Comparison of ENCODE assay signal across 2 cellular contexts in genomic region chr11:60899021-60899936, GRCh38.
TF ChIP-seq lines count a peak whose summit lies in the region.

No MANE protein-coding gene starts in this region.

TF ChIP-seq in GM23338, 12 proteins besides CTCF, POLR2A, EP300 and RAD21:
- TF ChIP-seq, protein P1, sequence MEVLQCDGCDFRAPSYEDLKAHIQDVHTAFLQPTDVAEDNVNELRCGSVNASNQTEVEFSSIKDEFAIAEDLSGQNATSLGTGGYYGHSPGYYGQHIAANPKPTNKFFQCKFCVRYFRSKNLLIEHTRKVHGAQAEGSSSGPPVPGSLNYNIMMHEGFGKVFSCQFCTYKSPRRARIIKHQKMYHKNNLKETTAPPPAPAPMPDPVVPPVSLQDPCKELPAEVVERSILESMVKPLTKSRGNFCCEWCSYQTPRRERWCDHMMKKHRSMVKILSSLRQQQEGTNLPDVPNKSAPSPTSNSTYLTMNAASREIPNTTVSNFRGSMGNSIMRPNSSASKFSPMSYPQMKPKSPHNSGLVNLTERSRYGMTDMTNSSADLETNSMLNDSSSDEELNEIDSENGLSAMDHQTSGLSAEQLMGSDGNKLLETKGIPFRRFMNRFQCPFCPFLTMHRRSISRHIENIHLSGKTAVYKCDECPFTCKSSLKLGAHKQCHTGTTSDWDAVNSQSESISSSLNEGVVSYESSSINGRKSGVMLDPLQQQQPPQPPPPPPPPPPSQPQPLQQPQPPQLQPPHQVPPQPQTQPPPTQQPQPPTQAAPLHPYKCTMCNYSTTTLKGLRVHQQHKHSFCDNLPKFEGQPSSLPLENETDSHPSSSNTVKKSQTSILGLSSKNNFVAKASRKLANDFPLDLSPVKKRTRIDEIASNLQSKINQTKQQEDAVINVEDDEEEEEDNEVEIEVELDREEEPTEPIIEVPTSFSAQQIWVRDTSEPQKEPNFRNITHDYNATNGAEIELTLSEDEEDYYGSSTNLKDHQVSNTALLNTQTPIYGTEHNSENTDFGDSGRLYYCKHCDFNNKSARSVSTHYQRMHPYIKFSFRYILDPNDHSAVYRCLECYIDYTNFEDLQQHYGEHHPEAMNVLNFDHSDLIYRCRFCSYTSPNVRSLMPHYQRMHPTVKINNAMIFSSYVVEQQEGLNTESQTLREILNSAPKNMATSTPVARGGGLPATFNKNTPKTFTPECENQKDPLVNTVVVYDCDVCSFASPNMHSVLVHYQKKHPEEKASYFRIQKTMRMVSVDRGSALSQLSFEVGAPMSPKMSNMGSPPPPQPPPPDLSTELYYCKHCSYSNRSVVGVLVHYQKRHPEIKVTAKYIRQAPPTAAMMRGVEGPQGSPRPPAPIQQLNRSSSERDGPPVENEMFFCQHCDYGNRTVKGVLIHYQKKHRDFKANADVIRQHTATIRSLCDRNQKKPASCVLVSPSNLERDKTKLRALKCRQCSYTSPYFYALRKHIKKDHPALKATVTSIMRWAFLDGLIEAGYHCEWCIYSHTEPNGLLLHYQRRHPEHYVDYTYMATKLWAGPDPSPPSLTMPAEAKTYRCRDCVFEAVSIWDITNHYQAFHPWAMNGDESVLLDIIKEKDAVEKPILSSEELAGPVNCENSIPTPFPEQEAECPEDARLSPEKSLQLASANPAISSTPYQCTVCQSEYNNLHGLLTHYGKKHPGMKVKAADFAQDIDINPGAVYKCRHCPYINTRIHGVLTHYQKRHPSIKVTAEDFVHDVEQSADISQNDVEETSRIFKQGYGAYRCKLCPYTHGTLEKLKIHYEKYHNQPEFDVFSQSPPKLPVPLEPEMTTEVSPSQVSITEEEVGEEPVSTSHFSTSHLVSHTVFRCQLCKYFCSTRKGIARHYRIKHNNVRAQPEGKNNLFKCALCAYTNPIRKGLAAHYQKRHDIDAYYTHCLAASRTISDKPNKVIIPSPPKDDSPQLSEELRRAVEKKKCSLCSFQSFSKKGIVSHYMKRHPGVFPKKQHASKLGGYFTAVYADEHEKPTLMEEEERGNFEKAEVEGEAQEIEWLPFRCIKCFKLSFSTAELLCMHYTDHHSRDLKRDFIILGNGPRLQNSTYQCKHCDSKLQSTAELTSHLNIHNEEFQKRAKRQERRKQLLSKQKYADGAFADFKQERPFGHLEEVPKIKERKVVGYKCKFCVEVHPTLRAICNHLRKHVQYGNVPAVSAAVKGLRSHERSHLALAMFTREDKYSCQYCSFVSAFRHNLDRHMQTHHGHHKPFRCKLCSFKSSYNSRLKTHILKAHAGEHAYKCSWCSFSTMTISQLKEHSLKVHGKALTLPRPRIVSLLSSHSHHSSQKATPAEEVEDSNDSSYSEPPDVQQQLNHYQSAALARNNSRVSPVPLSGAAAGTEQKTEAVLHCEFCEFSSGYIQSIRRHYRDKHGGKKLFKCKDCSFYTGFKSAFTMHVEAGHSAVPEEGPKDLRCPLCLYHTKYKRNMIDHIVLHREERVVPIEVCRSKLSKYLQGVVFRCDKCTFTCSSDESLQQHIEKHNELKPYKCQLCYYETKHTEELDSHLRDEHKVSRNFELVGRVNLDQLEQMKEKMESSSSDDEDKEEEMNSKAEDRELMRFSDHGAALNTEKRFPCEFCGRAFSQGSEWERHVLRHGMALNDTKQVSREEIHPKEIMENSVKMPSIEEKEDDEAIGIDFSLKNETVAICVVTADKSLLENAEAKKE (CRISPR knock-in tag; IDR thresholded peaks at IDR 0.05), result no peak
- TF ChIP-seq STAT1 (IDR thresholded peaks at IDR 0.05; ENCODE audit: unreplicated experiment) (no peak), CREB1 (CRISPR knock-in tag; IDR thresholded peaks at IDR 0.05; ENCODE audit: low read depth) (no peak), EZH2 (IDR thresholded peaks at IDR 0.05; ENCODE audit: low read depth, unreplicated experiment) (no peak), POLR2AphosphoS5 (IDR thresholded peaks at IDR 0.05; ENCODE audit: low read depth) (no peak), NANOG (IDR thresholded peaks at IDR 0.05; ENCODE audit: borderline replicate concordance) (no peak), ETS1 (IDR thresholded peaks at IDR 0.05) (no peak), ZNF114 (CRISPR knock-in tag; IDR thresholded peaks at IDR 0.05) (no peak), ZNF331 (CRISPR knock-in tag; IDR thresholded peaks at IDR 0.05; ENCODE audit: low read depth) (no peak)
- TF ChIP-seq, protein P2, sequence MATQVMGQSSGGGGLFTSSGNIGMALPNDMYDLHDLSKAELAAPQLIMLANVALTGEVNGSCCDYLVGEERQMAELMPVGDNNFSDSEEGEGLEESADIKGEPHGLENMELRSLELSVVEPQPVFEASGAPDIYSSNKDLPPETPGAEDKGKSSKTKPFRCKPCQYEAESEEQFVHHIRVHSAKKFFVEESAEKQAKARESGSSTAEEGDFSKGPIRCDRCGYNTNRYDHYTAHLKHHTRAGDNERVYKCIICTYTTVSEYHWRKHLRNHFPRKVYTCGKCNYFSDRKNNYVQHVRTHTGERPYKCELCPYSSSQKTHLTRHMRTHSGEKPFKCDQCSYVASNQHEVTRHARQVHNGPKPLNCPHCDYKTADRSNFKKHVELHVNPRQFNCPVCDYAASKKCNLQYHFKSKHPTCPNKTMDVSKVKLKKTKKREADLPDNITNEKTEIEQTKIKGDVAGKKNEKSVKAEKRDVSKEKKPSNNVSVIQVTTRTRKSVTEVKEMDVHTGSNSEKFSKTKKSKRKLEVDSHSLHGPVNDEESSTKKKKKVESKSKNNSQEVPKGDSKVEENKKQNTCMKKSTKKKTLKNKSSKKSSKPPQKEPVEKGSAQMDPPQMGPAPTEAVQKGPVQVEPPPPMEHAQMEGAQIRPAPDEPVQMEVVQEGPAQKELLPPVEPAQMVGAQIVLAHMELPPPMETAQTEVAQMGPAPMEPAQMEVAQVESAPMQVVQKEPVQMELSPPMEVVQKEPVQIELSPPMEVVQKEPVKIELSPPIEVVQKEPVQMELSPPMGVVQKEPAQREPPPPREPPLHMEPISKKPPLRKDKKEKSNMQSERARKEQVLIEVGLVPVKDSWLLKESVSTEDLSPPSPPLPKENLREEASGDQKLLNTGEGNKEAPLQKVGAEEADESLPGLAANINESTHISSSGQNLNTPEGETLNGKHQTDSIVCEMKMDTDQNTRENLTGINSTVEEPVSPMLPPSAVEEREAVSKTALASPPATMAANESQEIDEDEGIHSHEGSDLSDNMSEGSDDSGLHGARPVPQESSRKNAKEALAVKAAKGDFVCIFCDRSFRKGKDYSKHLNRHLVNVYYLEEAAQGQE (IDR thresholded peaks at IDR 0.05; ENCODE audit: unreplicated experiment), result no peak

TF ChIP-seq in K562, 482 proteins besides CTCF, POLR2A, EP300 and RAD21 (continues in another document):
- TF ChIP-seq NR2F6 (CRISPR knock-in tag; IDR thresholded peaks at IDR 0.05) (no peak), MAFF (IDR thresholded peaks at IDR 0.05; ENCODE audit: low read length) (peak; percentile 69), CEBPG (CRISPR knock-in tag; IDR thresholded peaks at IDR 0.05) (no peak), CEBPG (tag; conservative IDR thresholded peaks at IDR 0.05 in 1 of 2, IDR thresholded peaks at IDR 0.05 in 1 of 2) (no peak), RBFOX2 (IDR thresholded peaks at IDR 0.05; ENCODE audit: low read depth, low read length) (peak; percentile 39; the same call in 1 of the 2 replicates), DMBX1 (CRISPR knock-in tag; IDR thresholded peaks at IDR 0.05; ENCODE audit: borderline replicate concordance) (no peak), CHCHD3 (CRISPR knock-in tag; IDR thresholded peaks at IDR 0.05) (no peak), PURB (CRISPR knock-in tag; IDR thresholded peaks at IDR 0.05; ENCODE audit: low read depth) (no peak), TFAP4 (CRISPR knock-in tag; IDR thresholded peaks at IDR 0.05; ENCODE audit: borderline replicate concordance) (no peak), MAFK (IDR thresholded peaks at IDR 0.05; ENCODE audit: low read length) (peak; percentile 69), JUND (IDR thresholded peaks at IDR 0.05; ENCODE audit: borderline replicate concordance, low read depth, low read length) (peak; percentile 15; the same call in 1 of the 2 replicates), JUND (tag; IDR thresholded peaks at IDR 0.05; ENCODE audit: borderline replicate concordance, low read depth, low read length) (no peak), PRDM10 (IDR thresholded peaks at IDR 0.05; ENCODE audit: partially characterized antibody) (peak; percentile 33), GATAD2B (IDR thresholded peaks at IDR 0.05; ENCODE audit: borderline replicate concordance) (0 out of 2 replicates have a peak, but pooled peaks have one; percentile 15), RBM39 (optimal IDR thresholded peaks at IDR 0.05; ENCODE audit: low read depth, low read length) (peak; percentile 77), ZNF57 (CRISPR knock-in tag; IDR thresholded peaks at IDR 0.05) (no peak), ZNF77 (CRISPR knock-in tag; IDR thresholded peaks at IDR 0.05) (no peak), KDM5B (IDR thresholded peaks at IDR 0.05; ENCODE audit: insufficient replicate concordance, low read depth, low read length) (no peak), XRCC5 (IDR thresholded peaks at IDR 0.05; ENCODE audit: low read depth, low read length) (0 out of 2 replicates have a peak, but pooled peaks have one; percentile 66), BHLHE40 (IDR thresholded peaks at IDR 0.05; ENCODE audit: low read length) (no peak), SMC3 (conservative IDR thresholded peaks at IDR 0.05; ENCODE audit: insufficient read depth, low read depth, low read length) (peak; percentile 69), SMARCE1 (IDR thresholded peaks at IDR 0.05) (no peak), KAT7 (CRISPR knock-in tag; IDR thresholded peaks at IDR 0.05; ENCODE audit: borderline replicate concordance) (no peak), SRSF1 (IDR thresholded peaks at IDR 0.05; ENCODE audit: low read depth, low read length) (no peak), FIP1L1 (IDR thresholded peaks at IDR 0.05; ENCODE audit: low read depth, low read length, poor library complexity, severe bottlenecking) (no peak), ILF3 (IDR thresholded peaks at IDR 0.05; ENCODE audit: borderline replicate concordance) (no peak), ZNF316 (IDR thresholded peaks at IDR 0.05) (peak; percentile 78), SLC30A9 (CRISPR knock-in tag; IDR thresholded peaks at IDR 0.05) (no peak), E2F3 (CRISPR knock-in tag; IDR thresholded peaks at IDR 0.05) (no peak), ARID1B (IDR thresholded peaks at IDR 0.05) (no peak), ZNF431 (CRISPR knock-in tag; IDR thresholded peaks at IDR 0.05) (no peak), NFE2 (IDR thresholded peaks at IDR 0.05; ENCODE audit: low read depth) (peak; percentile 97), TAL1 (IDR thresholded peaks at IDR 0.05) (no peak)
- TF ChIP-seq, protein P3, sequence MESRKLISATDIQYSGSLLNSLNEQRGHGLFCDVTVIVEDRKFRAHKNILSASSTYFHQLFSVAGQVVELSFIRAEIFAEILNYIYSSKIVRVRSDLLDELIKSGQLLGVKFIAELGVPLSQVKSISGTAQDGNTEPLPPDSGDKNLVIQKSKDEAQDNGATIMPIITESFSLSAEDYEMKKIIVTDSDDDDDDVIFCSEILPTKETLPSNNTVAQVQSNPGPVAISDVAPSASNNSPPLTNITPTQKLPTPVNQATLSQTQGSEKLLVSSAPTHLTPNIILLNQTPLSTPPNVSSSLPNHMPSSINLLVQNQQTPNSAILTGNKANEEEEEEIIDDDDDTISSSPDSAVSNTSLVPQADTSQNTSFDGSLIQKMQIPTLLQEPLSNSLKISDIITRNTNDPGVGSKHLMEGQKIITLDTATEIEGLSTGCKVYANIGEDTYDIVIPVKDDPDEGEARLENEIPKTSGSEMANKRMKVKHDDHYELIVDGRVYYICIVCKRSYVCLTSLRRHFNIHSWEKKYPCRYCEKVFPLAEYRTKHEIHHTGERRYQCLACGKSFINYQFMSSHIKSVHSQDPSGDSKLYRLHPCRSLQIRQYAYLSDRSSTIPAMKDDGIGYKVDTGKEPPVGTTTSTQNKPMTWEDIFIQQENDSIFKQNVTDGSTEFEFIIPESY (CRISPR knock-in tag; IDR thresholded peaks at IDR 0.05), result no peak
- TF ChIP-seq, protein P4, sequence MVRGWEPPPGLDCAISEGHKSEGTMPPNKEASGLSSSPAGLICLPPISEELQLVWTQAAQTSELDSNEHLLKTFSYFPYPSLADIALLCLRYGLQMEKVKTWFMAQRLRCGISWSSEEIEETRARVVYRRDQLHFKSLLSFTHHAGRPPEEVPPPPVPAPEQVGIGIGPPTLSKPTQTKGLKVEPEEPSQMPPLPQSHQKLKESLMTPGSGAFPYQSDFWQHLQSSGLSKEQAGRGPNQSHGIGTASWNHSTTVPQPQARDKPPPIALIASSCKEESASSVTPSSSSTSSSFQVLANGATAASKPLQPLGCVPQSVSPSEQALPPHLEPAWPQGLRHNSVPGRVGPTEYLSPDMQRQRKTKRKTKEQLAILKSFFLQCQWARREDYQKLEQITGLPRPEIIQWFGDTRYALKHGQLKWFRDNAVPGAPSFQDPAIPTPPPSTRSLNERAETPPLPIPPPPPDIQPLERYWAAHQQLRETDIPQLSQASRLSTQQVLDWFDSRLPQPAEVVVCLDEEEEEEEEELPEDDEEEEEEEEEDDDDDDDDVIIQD (CRISPR knock-in tag; IDR thresholded peaks at IDR 0.05), result no peak
- TF ChIP-seq, protein P5, sequence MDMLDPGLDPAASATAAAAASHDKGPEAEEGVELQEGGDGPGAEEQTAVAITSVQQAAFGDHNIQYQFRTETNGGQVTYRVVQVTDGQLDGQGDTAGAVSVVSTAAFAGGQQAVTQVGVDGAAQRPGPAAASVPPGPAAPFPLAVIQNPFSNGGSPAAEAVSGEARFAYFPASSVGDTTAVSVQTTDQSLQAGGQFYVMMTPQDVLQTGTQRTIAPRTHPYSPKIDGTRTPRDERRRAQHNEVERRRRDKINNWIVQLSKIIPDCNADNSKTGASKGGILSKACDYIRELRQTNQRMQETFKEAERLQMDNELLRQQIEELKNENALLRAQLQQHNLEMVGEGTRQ (CRISPR knock-in tag; IDR thresholded peaks at IDR 0.05), result no peak
